ENCODE assay signal across 22 cellular contexts in genomic region chr2:156019341-156019740, GRCh38.
"Had no signal": no experiment of that assay in that cellular context is flagged by ENCODE, and none has a peak within 500 bp of the region (broad histone marks: within the 10 kb centered on the region; RNA-seq: fewer than 3 reads in every experiment).

No MANE protein-coding gene starts in this region.

- H2AFZ ChIP-seq: hepatocyte had no signal

- H3K4me2 ChIP-seq: hepatocyte had no signal

- H3K4me3 ChIP-seq: coronary artery, dorsolateral prefrontal cortex, esophagus muscularis mucosa, gastroesophageal sphincter, heart left ventricle, hepatocyte, left lung, lower lobe of right lung, mucosa of descending colon had no signal

- FAIRE-seq: endothelial cell of umbilical vein had no signal

- ATAC-seq: foreskin keratinocyte, gastroesophageal sphincter, heart left ventricle, left cardiac atrium, left lung, left ventricle myocardium superior, lower lobe of right lung, mucosa of descending colon had no signal

- H3K4me3 Mint-ChIP-seq: immature natural killer cell, mesothelial cell of epicardium, naive B cell had no signal

- H3K27me3 Mint-ChIP-seq: naive B cell had no signal

- H3K4me1 ChIP-seq: esophagus muscularis mucosa, gastroesophageal sphincter, heart left ventricle, left lung, lower lobe of right lung had no signal

- H3K79me2 ChIP-seq: hepatocyte had no signal

- H3K27me3 ChIP-seq: dorsolateral prefrontal cortex, esophagus muscularis mucosa, foreskin keratinocyte, gastroesophageal sphincter, heart left ventricle, hepatocyte, left lung had no signal

- H3K4me1 Mint-ChIP-seq: immature natural killer cell, naive B cell had no signal

- H3K27ac Mint-ChIP-seq: immature natural killer cell, mesothelial cell of epicardium, naive B cell had no signal

- H3K27ac ChIP-seq: coronary artery, dorsolateral prefrontal cortex, esophagus muscularis mucosa, foreskin keratinocyte, gastroesophageal sphincter, heart left ventricle, hepatocyte, left lung, lower lobe of right lung had no signal

- H3K36me3 ChIP-seq: esophagus muscularis mucosa, gastroesophageal sphincter, heart left ventricle, lower lobe of right lung had no signal

- DNase-seq: dermis blood vessel endothelial cell; dorsolateral prefrontal cortex; effector CD4-positive, alpha-beta T cell; effector memory CD4-positive, alpha-beta T cell; heart left ventricle; hypothalamus; immature natural killer cell; islet precursor cell; left cardiac atrium; left lung; left ventricle myocardium superior; lower lobe of right lung; mesenchymal stem cell; mucosa of descending colon; naive B cell had no signal

- H3K36me3 Mint-ChIP-seq: immature natural killer cell, mesothelial cell of epicardium, naive B cell had no signal

- H3K9me3 ChIP-seq: esophagus muscularis mucosa, gastroesophageal sphincter, heart left ventricle, left lung, lower lobe of right lung, mucosa of descending colon had no signal
